8 cellular contexts compared by ENCODE assay signal in the genomic region with DNA sequence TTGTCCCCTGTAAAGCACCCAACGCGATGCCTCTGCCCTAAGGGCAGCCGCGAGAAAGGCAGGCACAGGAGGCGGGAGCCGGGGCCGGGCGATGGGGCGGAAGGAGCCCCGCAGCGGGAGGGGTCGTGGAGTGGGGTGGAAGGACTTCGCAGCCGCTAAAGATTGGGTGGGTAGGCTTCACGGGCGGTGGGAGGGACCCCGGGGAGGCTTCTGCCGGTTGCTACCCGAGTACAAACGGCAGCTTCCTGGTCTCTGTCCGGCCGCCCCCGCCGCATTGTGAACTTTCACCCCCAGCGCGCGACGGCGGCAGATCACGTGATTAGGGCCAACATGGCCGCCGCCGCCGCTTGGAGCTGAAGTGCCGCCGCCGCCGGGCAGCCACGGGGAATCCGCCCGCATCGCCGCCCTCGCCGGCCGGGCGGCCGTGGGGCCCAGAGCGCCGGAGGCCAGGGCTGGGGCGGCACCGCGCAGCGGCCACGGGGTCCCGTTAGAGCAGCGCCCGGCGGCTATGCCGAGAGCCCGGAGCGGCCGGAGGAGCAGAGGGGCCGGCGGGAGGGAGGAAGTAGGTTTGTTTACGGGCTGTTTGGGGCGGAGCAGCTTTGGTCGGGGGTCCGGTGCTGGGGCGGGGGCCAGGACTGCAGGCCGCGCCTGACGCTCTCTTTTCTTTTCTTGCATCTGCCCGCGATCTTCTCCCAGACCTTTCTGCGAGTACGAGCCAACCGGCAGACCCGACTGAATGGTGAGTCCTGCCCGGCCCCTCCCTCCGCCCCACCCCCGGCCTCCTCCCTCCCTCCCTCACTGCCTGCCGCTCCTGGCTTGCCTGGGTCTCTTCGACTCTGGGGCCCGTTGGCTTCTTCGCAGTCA. TPM values are rescaled to one million over a fixed set of nuclear protein-coding genes. Genes with fewer than 3 reads are reported as not detected.
DNase-seq lines count a peak whose midpoint lies in the region; ATAC-seq, FAIRE-seq and TF ChIP-seq lines count a peak whose summit lies in the region.

No MANE protein-coding gene starts in this region.

- intact Hi-C loops in kidney (cut with DNase I) = no loop called here

- peaks cover 15 to 20% of the 10 kb centered on the region in 2 donors for H3K4me1 ChIP-seq in kidney (ENCODE audit: control insufficient read depth in 1 of 2, insufficient read depth in 1 of 2, low read depth in 1 of 2, low read length in 2 of 2)

- TF ChIP-seq CTCF in kidney (IDR thresholded peaks at IDR 0.05; ENCODE audit: borderline replicate concordance, extremely low read depth, insufficient read depth) = no peak

- H3K9me3 ChIP-seq in kidney (ENCODE audit: control insufficient read depth in 1 of 2, low read length in 2 of 2) = no peaks in the 10 kb centered on the region

- peaks cover 11 to 22% of the 10 kb centered on the region in 2 donors for H3K36me3 ChIP-seq in kidney (ENCODE audit: control insufficient read depth in 1 of 2, insufficient read depth in 2 of 2, low read length in 2 of 2)

- peak overlapping the region; percentile 87 to 88 for H3K9ac ChIP-seq in kidney (ENCODE audit: low read length in 2 of 2)

- peak; percentile 40 for ATAC-seq in GM18861 (IDR thresholded peaks at IDR 0.05; ENCODE audit: unreplicated experiment)
- peak; percentile 66 for ATAC-seq in HG03095 (IDR thresholded peaks at IDR 0.05; ENCODE audit: unreplicated experiment)
- peak; percentile 81 to 82 for ATAC-seq in activated CD4-positive, CD25-positive, alpha-beta regulatory T cell treated with anti-CD3 and anti-CD28 coated beads, Interleukin-2, amount 50 U/mL, for 24 hours

- peak; percentile 68 for DNase-seq in A172 (ENCODE audit: low spot score)
- peak; percentile 79 for DNase-seq in NCI-H2196 treated with DMSO at 0.1 percent for 48 hours (lab: John Stamatoyannopoulos, UW; ENCODE audit: unreplicated experiment)
- DNase-seq in central memory CD4-positive, alpha-beta T cell = peak; percentile 83
- peak; percentile 97 for DNase-seq in kidney
- DNase-seq in stimulated activated CD4-positive, alpha-beta T cell treated with anti-CD3 and anti-CD28 coated beads, Interleukin-15, amount 100 ng/mL, for 1 hour (ENCODE audit: low read depth in 1 of 2, low spot score in 1 of 2) = peak; percentile 71 to 86

- H3K4me3 ChIP-seq in kidney (ENCODE audit: low read length in 2 of 2) = peak overlapping the region; percentile 60 to 85

- H3K27ac ChIP-seq in kidney (ENCODE audit: low read depth in 2 of 2, low read length in 2 of 2) = peak overlapping the region; percentile 83 to 89

- FAIRE-seq in kidney (lab: Jason Lieb, UNC) = no peak

RNA-seq across cellular contexts. Expression of a gene that starts 42.4 kb away (rescaled TPM):
- 3.7 and 4.6 TPM in 2 replicates for total RNA-seq in A172 (2014; rRNA removed; shearing (Covaris generic))
- 16.4 TPM for total RNA-seq in kidney
- polyA plus RNA-seq in kidney (ENCODE audit: insufficient read depth, low read depth, low replicate concordance) = 45.0 TPM

RNA-seq across cellular contexts. Expression of a gene that starts 42.6 kb away (rescaled TPM):
- not detected in 2 replicates for total RNA-seq in A172 (2014; rRNA removed; shearing (Covaris generic))
- 3.9 TPM for total RNA-seq in kidney
- 3.4 TPM for polyA plus RNA-seq in kidney (ENCODE audit: insufficient read depth, low read depth, low replicate concordance)

Comparison
In these comparisons a context has a peak if more than half of its experiments do, and no peak if none do; other contexts are left out.
1. Peak in every context shown above with its lines: DNase-seq, ATAC-seq, H3K4me3 ChIP-seq and H3K27ac ChIP-seq.